18 cellular contexts compared by ENCODE assay signal in the genomic region with DNA sequence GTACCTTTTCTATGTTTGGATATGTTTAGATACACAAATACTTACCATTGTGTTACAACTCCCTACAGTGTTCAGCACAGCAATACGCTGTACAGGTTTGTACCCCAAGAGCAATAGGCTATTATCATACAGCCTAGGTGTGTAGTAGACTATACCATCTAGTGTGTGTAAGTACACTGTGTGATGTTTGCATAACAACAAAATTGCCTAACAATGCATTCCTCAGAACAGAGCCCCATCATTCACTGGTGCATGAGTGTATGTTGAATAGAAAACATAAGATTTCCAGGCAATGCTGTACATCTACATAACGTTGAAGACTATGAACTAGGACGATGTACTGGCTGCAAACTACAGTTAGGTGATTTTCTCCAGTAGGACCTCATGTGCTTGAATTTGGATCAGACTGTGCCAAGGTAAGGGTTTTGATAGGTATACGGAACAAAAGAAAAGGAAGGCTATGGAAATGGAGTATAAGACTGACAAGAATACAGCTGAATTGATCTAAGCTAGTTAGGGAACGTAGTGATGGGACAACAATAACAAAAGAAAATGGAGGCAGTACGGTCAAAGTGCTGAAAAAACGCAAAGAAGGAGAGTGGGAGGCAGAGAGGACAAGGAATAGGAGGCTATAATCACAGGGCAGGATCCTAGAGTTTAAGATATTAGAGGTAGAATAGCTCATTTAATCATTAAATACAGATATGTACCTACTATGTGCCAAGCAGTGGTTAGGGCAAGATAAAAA. TPM values are rescaled to one million over a fixed set of nuclear protein-coding genes. Genes with fewer than 3 reads are reported as not detected.
A peak's percentile ranks its signal among the peaks of the same experiment; 100 is the strongest.
DNase-seq lines count a peak whose midpoint lies in the region; ATAC-seq lines count a peak whose summit lies in the region.
"Had no signal": no experiment of that assay in that cellular context is flagged by ENCODE, and none has a peak within 500 bp of the region (broad histone marks: within the 10 kb centered on the region; RNA-seq: fewer than 3 reads in every experiment).

No MANE protein-coding gene starts in this region.

- no peak for ATAC-seq in naive thymus-derived CD8-positive, alpha-beta T cell
- ATAC-seq in HG02840 (IDR thresholded peaks at IDR 0.05; ENCODE audit: low FRiP score, unreplicated experiment), result no peak
- ATAC-seq in stimulated activated naive B cell treated with anti-CD40 and anti-IgM and Interleukin-4, amounts not matched to agents 10 μg/mL and 1 μg/mL and 100 μg/mL, for 72 hours (replicated peaks), result no peak
- ATAC-seq: GM12878 had no signal

- DNase-seq in activated naive CD4-positive, alpha-beta T cell treated with anti-CD3 and anti-CD28 coated beads, Interleukin-2, amount 10 ng/mL, durations not matched to agents 7 days and 5 days, result no peak
- no peak for DNase-seq in activated naive CD4-positive, alpha-beta T cell (lab: John Stamatoyannopoulos, UW)
- DNase-seq in ELR (ENCODE audit: low read depth) (peak; percentile 8), amniotic epithelial cell (ENCODE audit: low read depth) (peak; percentile 68)
- DNase-seq in naive thymus-derived CD8-positive, alpha-beta T cell, result no peak
- no peak for DNase-seq in activated CD4-positive, alpha-beta T cell treated with anti-CD3 and anti-CD28 coated beads, Interleukin-2, amount 10 ng/mL, durations not matched to agents 7 days and 5 days
- DNase-seq in stimulated activated naive B cell treated with anti-CD40 and anti-IgM and Interleukin-4, amounts not matched to agents 10 μg/mL and 1 μg/mL and 100 μg/mL, for 72 hours, result no peak
- DNase-seq: CD8-positive, alpha-beta memory T cell; DND-41; GDM1; NCI-H187; NCI-H446; NCI-H69; OCI-M1; SIG-M5 had no signal

- H3K36me3 Mint-ChIP-seq in activated naive CD4-positive, alpha-beta T cell treated with anti-CD3 and anti-CD28 coated beads, Interleukin-2, amount 10 ng/mL, durations not matched to agents 7 days and 5 days, result peaks cover 37% of the 10 kb centered on the region
- H3K36me3 Mint-ChIP-seq in naive thymus-derived CD8-positive, alpha-beta T cell, result peaks cover 0 to 8% (median 2%) of the 10 kb centered on the region in 3 donors
- peaks cover 32% of the 10 kb centered on the region for H3K36me3 Mint-ChIP-seq in activated CD4-positive, alpha-beta T cell treated with anti-CD3 and anti-CD28 coated beads, Interleukin-2, amount 10 ng/mL, durations not matched to agents 7 days and 5 days (ENCODE audit: low read depth)
- peaks cover 13 to 22% of the 10 kb centered on the region in 2 donors for H3K36me3 Mint-ChIP-seq in stimulated activated naive B cell treated with anti-CD40 and anti-IgM and Interleukin-4, amounts not matched to agents 10 μg/mL and 1 μg/mL and 100 μg/mL, for 72 hours

- no peaks in the 10 kb centered on the region for H3K27me3 Mint-ChIP-seq in activated naive CD4-positive, alpha-beta T cell treated with anti-CD3 and anti-CD28 coated beads, Interleukin-2, amount 10 ng/mL, durations not matched to agents 7 days and 5 days
- no peaks in the 10 kb centered on the region for H3K27me3 Mint-ChIP-seq in naive thymus-derived CD8-positive, alpha-beta T cell
- H3K27me3 Mint-ChIP-seq in activated CD4-positive, alpha-beta T cell treated with anti-CD3 and anti-CD28 coated beads, Interleukin-2, amount 10 ng/mL, durations not matched to agents 7 days and 5 days, result no peaks in the 10 kb centered on the region
- H3K27me3 Mint-ChIP-seq in stimulated activated naive B cell treated with anti-CD40 and anti-IgM and Interleukin-4, amounts not matched to agents 10 μg/mL and 1 μg/mL and 100 μg/mL, for 72 hours, result no peaks in the 10 kb centered on the region
- H3K27me3 Mint-ChIP-seq: B cell; CD8-positive, alpha-beta memory T cell had no signal

- peak overlapping the region; percentile 17 for H3K27ac Mint-ChIP-seq in activated naive CD4-positive, alpha-beta T cell treated with anti-CD3 and anti-CD28 coated beads, Interleukin-2, amount 10 ng/mL, durations not matched to agents 7 days and 5 days
- peak overlapping the region in 7 of 10 donors; percentile 3 to 80 (median 35) for H3K27ac Mint-ChIP-seq in naive thymus-derived CD8-positive, alpha-beta T cell
- no peak overlapping the region for H3K27ac Mint-ChIP-seq in activated CD4-positive, alpha-beta T cell treated with anti-CD3 and anti-CD28 coated beads, Interleukin-2, amount 10 ng/mL, durations not matched to agents 7 days and 5 days
- H3K27ac Mint-ChIP-seq in stimulated activated naive B cell treated with anti-CD40 and anti-IgM and Interleukin-4, amounts not matched to agents 10 μg/mL and 1 μg/mL and 100 μg/mL, for 72 hours, result no peak overlapping the region
- H3K27ac Mint-ChIP-seq: B cell had no signal

- CTCF ChIA-PET in activated naive CD4-positive, alpha-beta T cell treated with anti-CD3 and anti-CD28 coated beads, Interleukin-2, amount 10 ng/mL, durations not matched to agents 7 days and 5 days (lab: Charles Lee), result no interaction called here
- CTCF ChIA-PET in activated CD4-positive, alpha-beta T cell treated with anti-CD3 and anti-CD28 coated beads, Interleukin-2, amount 10 ng/mL, durations not matched to agents 7 days and 5 days (lab: Charles Lee), result no interaction called here

- H3K4me3 Mint-ChIP-seq in activated naive CD4-positive, alpha-beta T cell treated with anti-CD3 and anti-CD28 coated beads, Interleukin-2, amount 10 ng/mL, durations not matched to agents 7 days and 5 days, result no peak overlapping the region
- no peak overlapping the region for H3K4me3 Mint-ChIP-seq in naive thymus-derived CD8-positive, alpha-beta T cell
- no peak overlapping the region for H3K4me3 Mint-ChIP-seq in activated CD4-positive, alpha-beta T cell treated with anti-CD3 and anti-CD28 coated beads, Interleukin-2, amount 10 ng/mL, durations not matched to agents 7 days and 5 days
- no peak overlapping the region for H3K4me3 Mint-ChIP-seq in stimulated activated naive B cell treated with anti-CD40 and anti-IgM and Interleukin-4, amounts not matched to agents 10 μg/mL and 1 μg/mL and 100 μg/mL, for 72 hours
- H3K4me3 Mint-ChIP-seq: B cell; CD8-positive, alpha-beta memory T cell had no signal

- peaks cover 1% of the 10 kb centered on the region for H3K9me3 Mint-ChIP-seq in activated naive CD4-positive, alpha-beta T cell treated with anti-CD3 and anti-CD28 coated beads, Interleukin-2, amount 10 ng/mL, durations not matched to agents 7 days and 5 days
- H3K9me3 Mint-ChIP-seq in naive thymus-derived CD8-positive, alpha-beta T cell, result no peaks in the 10 kb centered on the region
- H3K9me3 Mint-ChIP-seq in activated CD4-positive, alpha-beta T cell treated with anti-CD3 and anti-CD28 coated beads, Interleukin-2, amount 10 ng/mL, durations not matched to agents 7 days and 5 days, result peaks cover 5% of the 10 kb centered on the region
- H3K9me3 Mint-ChIP-seq in stimulated activated naive B cell treated with anti-CD40 and anti-IgM and Interleukin-4, amounts not matched to agents 10 μg/mL and 1 μg/mL and 100 μg/mL, for 72 hours, result no peaks in the 10 kb centered on the region

- H3K4me1 Mint-ChIP-seq in activated naive CD4-positive, alpha-beta T cell treated with anti-CD3 and anti-CD28 coated beads, Interleukin-2, amount 10 ng/mL, durations not matched to agents 7 days and 5 days, result peaks cover 48% of the 10 kb centered on the region
- H3K4me1 Mint-ChIP-seq in naive thymus-derived CD8-positive, alpha-beta T cell, result peaks cover 26 to 54% (median 40%) of the 10 kb centered on the region in 4 donors
- peaks cover 42% of the 10 kb centered on the region for H3K4me1 Mint-ChIP-seq in activated CD4-positive, alpha-beta T cell treated with anti-CD3 and anti-CD28 coated beads, Interleukin-2, amount 10 ng/mL, durations not matched to agents 7 days and 5 days
- H3K4me1 Mint-ChIP-seq in stimulated activated naive B cell treated with anti-CD40 and anti-IgM and Interleukin-4, amounts not matched to agents 10 μg/mL and 1 μg/mL and 100 μg/mL, for 72 hours, result peaks cover 20 to 32% of the 10 kb centered on the region in 2 donors

- POLR2A ChIA-PET in naive thymus-derived CD8-positive, alpha-beta T cell (lab: Charles Lee), result no interaction called here
- POLR2A ChIA-PET in activated CD4-positive, alpha-beta T cell treated with anti-CD3 and anti-CD28 coated beads, Interleukin-2, amount 10 ng/mL, durations not matched to agents 7 days and 5 days (lab: Charles Lee), result no interaction called here

RNA-seq across cellular contexts. Expression of gene FNIP1, which starts 46.9 kb away (rescaled TPM):
- 10 to 100 TPM; 35.2 to 38.1 TPM for total RNA-seq in naive thymus-derived CD8-positive, alpha-beta T cell
- 10 to 100 TPM in 2 of 3 donors, 1 to 10 TPM in 1; 6.7 to 11.8 (median 10.5) TPM for polyA plus RNA-seq in naive thymus-derived CD8-positive, alpha-beta T cell
- 10 to 100 TPM; 24.8 to 26.1 TPM for total RNA-seq in activated CD4-positive, alpha-beta T cell treated with anti-CD3 and anti-CD28 coated beads, Interleukin-2, amount 10 ng/mL, durations not matched to agents 7 days and 5 days

Comparison
In these comparisons a context has a peak if more than half of its experiments do, and no peak if none do; other contexts are left out.
1. DNase-seq: peak in ELR (single experiment) and amniotic epithelial cell (single experiment); none in activated naive CD4-positive, alpha-beta T cell treated with anti-CD3 and anti-CD28 coated beads, Interleukin-2, amount 10 ng/mL, durations not matched to agents 7 days and 5 days (single experiment), activated naive CD4-positive, alpha-beta T cell (0 of 4), naive thymus-derived CD8-positive, alpha-beta T cell (0 of 10), activated CD4-positive, alpha-beta T cell treated with anti-CD3 and anti-CD28 coated beads, Interleukin-2, amount 10 ng/mL, durations not matched to agents 7 days and 5 days (single experiment) and stimulated activated naive B cell treated with anti-CD40 and anti-IgM and Interleukin-4, amounts not matched to agents 10 μg/mL and 1 μg/mL and 100 μg/mL, for 72 hours (single experiment).
2. H3K27ac Mint-ChIP-seq: peak in activated naive CD4-positive, alpha-beta T cell treated with anti-CD3 and anti-CD28 coated beads, Interleukin-2, amount 10 ng/mL, durations not matched to agents 7 days and 5 days (single experiment) and naive thymus-derived CD8-positive, alpha-beta T cell (7 of 10); none in activated CD4-positive, alpha-beta T cell treated with anti-CD3 and anti-CD28 coated beads, Interleukin-2, amount 10 ng/mL, durations not matched to agents 7 days and 5 days (single experiment) and stimulated activated naive B cell treated with anti-CD40 and anti-IgM and Interleukin-4, amounts not matched to agents 10 μg/mL and 1 μg/mL and 100 μg/mL, for 72 hours (single experiment).